ENCODE assay signal across 36 cellular contexts in the genomic region with DNA sequence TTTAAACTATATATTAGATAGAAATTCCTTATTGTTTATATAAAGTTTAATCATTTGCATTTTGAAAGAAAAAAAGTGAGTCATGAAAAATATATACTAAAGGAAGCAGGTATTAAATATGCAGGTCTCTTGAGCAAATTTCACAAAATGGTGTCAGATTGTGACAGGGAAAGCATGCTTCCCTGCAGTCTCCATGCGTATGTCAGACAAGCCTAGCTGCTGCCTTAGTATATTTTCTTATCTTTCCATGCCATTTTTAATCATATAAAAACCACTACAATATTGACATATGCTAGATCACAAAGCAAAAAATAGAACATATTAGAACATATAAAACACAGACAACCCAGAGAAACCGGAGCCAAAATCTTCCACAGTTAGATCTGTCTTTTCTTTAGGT.
"Had no signal": no experiment of that assay in that cellular context is flagged by ENCODE, and none has a peak within 500 bp of the region (broad histone marks: within the 10 kb centered on the region; RNA-seq: fewer than 3 reads in every experiment).

No MANE protein-coding gene starts in this region.

- H3K4me3 Mint-ChIP-seq: activated B cell treated with CpG ODN at 0.5 μM for 24 hours; activated CD4-positive, alpha-beta memory T cell treated with anti-CD3 and anti-CD28 coated beads for 36 hours; activated CD4-positive, alpha-beta T cell treated with anti-CD3 and anti-CD28 coated beads, Interleukin-2, amount 10 ng/mL, durations not matched to agents 24 days and 14 days; activated CD8-positive, alpha-beta T cell treated with anti-CD3 and anti-CD28 coated beads for 36 hours; activated naive CD4-positive, alpha-beta T cell treated with anti-CD3 and anti-CD28 coated beads for 36 hours; activated naive CD8-positive, alpha-beta T cell treated with anti-CD3 and anti-CD28 coated beads for 36 hours; activated T-cell treated with anti-CD3 and anti-CD28 coated beads, Interleukin-2, amount 50 U/mL, for 4 hours; activated T-cell treated with anti-CD3 and anti-CD28 coated beads, Interleukin-2, amount 50 U/mL, for 72 hours; activated T-helper 1 cell treated with anti-CD3 and anti-CD28 coated beads, Interleukin-12 subunit alpha, Interleukin-12 subunit beta, Interleukin-2, Interleukin-4 antibody, amounts not matched to agents 30 ng/mL and 10 ng/mL and 1 ng/mL, durations not matched to agents 14 hours and 24 hours and 36 hours; activated T-helper 17 cell treated with anti-CD3 and anti-CD28 coated beads, Interleukin-2, amount 50 U/mL, for 72 hours; central memory CD8-positive, alpha-beta T cell; T-helper 1 cell treated with Interleukin-12 subunit alpha and Interleukin-12 subunit beta and Interleukin-4 antibody, amounts not matched to agents 30 μg/mL and 1 μg/mL, for 36 hours; T-helper 2 cell treated with Interferon-gamma antibody and Interleukin-4, amounts not matched to agents 5 μg/mL and 100 μg/mL, for 36 hours had no signal

- H3K4me3 ChIP-seq: adrenal gland, body of pancreas, cardiac muscle cell had no signal

- H3K27me3 ChIP-seq: adrenal gland, body of pancreas, brain microvascular endothelial cell, cardiac muscle cell had no signal

- ATAC-seq: activated CD8-positive, alpha-beta T cell treated with anti-CD3 and anti-CD28 coated beads for 36 hours; activated naive CD4-positive, alpha-beta T cell treated with anti-CD3 and anti-CD28 coated beads, Interleukin-2, amount 50 U/mL, for 72 hours; activated T-cell treated with anti-CD3 and anti-CD28 coated beads, Interleukin-2, amount 50 U/mL, for 4 hours; activated T-cell treated with anti-CD3 and anti-CD28 coated beads, Interleukin-2, amount 50 U/mL, for 72 hours; activated T-helper 17 cell treated with anti-CD3 and anti-CD28 coated beads, Interleukin-2, amount 50 U/mL, for 72 hours; body of pancreas had no signal

- H3K27me3 Mint-ChIP-seq: activated B cell treated with CpG ODN at 0.5 μM for 24 hours; activated CD4-positive, alpha-beta memory T cell treated with anti-CD3 and anti-CD28 coated beads for 36 hours; activated CD4-positive, alpha-beta T cell treated with anti-CD3 and anti-CD28 coated beads, Interleukin-2, amount 10 ng/mL, durations not matched to agents 24 days and 14 days; activated CD8-positive, alpha-beta T cell treated with anti-CD3 and anti-CD28 coated beads for 36 hours; activated naive CD8-positive, alpha-beta T cell treated with anti-CD3 and anti-CD28 coated beads for 36 hours; activated T-helper 17 cell treated with anti-CD3 and anti-CD28 coated beads, Interleukin-2, amount 50 U/mL, for 72 hours; central memory CD8-positive, alpha-beta T cell had no signal

- H3K27ac ChIP-seq: adrenal gland, body of pancreas, brain microvascular endothelial cell, cardiac muscle cell, VCaP had no signal

- DNase-seq: activated B cell treated with CpG ODN at 0.5 μM for 24 hours; activated CD4-positive, alpha-beta memory T cell treated with anti-CD3 and anti-CD28 coated beads for 36 hours; activated CD4-positive, alpha-beta T cell treated with anti-CD3 and anti-CD28 coated beads for 4 hours; activated CD4-positive, alpha-beta T cell treated with anti-CD3 and anti-CD28 coated beads, Interleukin-2, amount 10 ng/mL, durations not matched to agents 24 days and 14 days; activated CD4-positive, alpha-beta T cell treated with anti-CD3 and anti-CD28 coated beads, Interleukin-2, amount 50 U/mL, for 1 hour; activated CD4-positive, alpha-beta T cell treated with anti-CD3 and anti-CD28 coated beads, Interleukin-2, amount 50 U/mL, for 4 hours; activated CD4-positive, CD25-positive, alpha-beta regulatory T cell treated with anti-CD3 and anti-CD28 coated beads, Interleukin-2, amount 50 U/mL, for 72 hours; activated CD8-positive, alpha-beta memory T cell treated with anti-CD3 and anti-CD28 coated beads, Interleukin-2, amount 50 U/mL, for 4 hours; activated CD8-positive, alpha-beta T cell treated with anti-CD3 and anti-CD28 coated beads for 36 hours; activated effector memory CD4-positive, alpha-beta T cell treated with anti-CD3 and anti-CD28 coated beads, Interleukin-2, amount 50 U/mL, for 16 hours; activated gamma-delta T cell treated with Interleukin-2 at 50 U/mL for 16 hours; activated naive CD4-positive, alpha-beta T cell; activated naive CD4-positive, alpha-beta T cell treated with anti-CD3 and anti-CD28 coated beads for 36 hours; activated naive CD4-positive, alpha-beta T cell treated with anti-CD3 and anti-CD28 coated beads, Interleukin-2, amount 50 U/mL, for 16 hours; activated naive CD8-positive, alpha-beta T cell treated with anti-CD3 and anti-CD28 coated beads for 36 hours; activated T-cell treated with anti-CD3 and anti-CD28 coated beads for 4 hours; activated T-cell treated with anti-CD3 and anti-CD28 coated beads, Interleukin-2, amount 50 U/mL, for 1 hour; activated T-cell treated with anti-CD3 and anti-CD28 coated beads, Interleukin-2, amount 50 U/mL, for 4 hours; activated T-cell treated with anti-CD3 and anti-CD28 coated beads, Interleukin-2, amount 50 U/mL, for 72 hours; adrenal gland; amniotic stem cell; aorta; body of pancreas; brain microvascular endothelial cell; caudate nucleus; cerebellar nuclear complex; T-helper 2 cell; T-helper 9 cell had no signal

- H3K4me1 Mint-ChIP-seq: activated B cell treated with CpG ODN at 0.5 μM for 24 hours; activated CD4-positive, alpha-beta T cell treated with anti-CD3 and anti-CD28 coated beads, Interleukin-2, amount 10 ng/mL, durations not matched to agents 24 days and 14 days; activated naive CD8-positive, alpha-beta T cell treated with anti-CD3 and anti-CD28 coated beads for 36 hours; activated T-helper 17 cell treated with anti-CD3 and anti-CD28 coated beads, Interleukin-2, amount 50 U/mL, for 72 hours; central memory CD8-positive, alpha-beta T cell had no signal

- H3K36me3 Mint-ChIP-seq: activated CD4-positive, alpha-beta memory T cell treated with anti-CD3 and anti-CD28 coated beads for 36 hours; activated naive CD4-positive, alpha-beta T cell treated with anti-CD3 and anti-CD28 coated beads, Interleukin-2, amount 50 U/mL, for 72 hours; activated naive CD8-positive, alpha-beta T cell treated with anti-CD3 and anti-CD28 coated beads for 36 hours had no signal

- H3K4me1 ChIP-seq: adrenal gland, body of pancreas had no signal

- H3K36me3 ChIP-seq: adrenal gland, brain microvascular endothelial cell, cardiac muscle cell had no signal

- H3K9me3 ChIP-seq: adrenal gland, body of pancreas had no signal

- H3K27ac Mint-ChIP-seq: activated B cell treated with CpG ODN at 0.5 μM for 24 hours; activated CD4-positive, alpha-beta memory T cell treated with anti-CD3 and anti-CD28 coated beads for 36 hours; activated CD4-positive, alpha-beta T cell treated with anti-CD3 and anti-CD28 coated beads, Interleukin-2, amount 10 ng/mL, durations not matched to agents 24 days and 14 days; activated CD8-positive, alpha-beta T cell treated with anti-CD3 and anti-CD28 coated beads for 36 hours; activated naive CD4-positive, alpha-beta T cell treated with anti-CD3 and anti-CD28 coated beads for 36 hours; activated naive CD4-positive, alpha-beta T cell treated with anti-CD3 and anti-CD28 coated beads, Interleukin-2, amount 50 U/mL, for 72 hours; activated naive CD8-positive, alpha-beta T cell treated with anti-CD3 and anti-CD28 coated beads for 36 hours; activated T-cell treated with anti-CD3 and anti-CD28 coated beads, Interleukin-2, amount 50 U/mL, for 72 hours; activated T-helper 1 cell treated with anti-CD3 and anti-CD28 coated beads, Interleukin-12 subunit alpha, Interleukin-12 subunit beta, Interleukin-2, Interleukin-4 antibody, amounts not matched to agents 30 ng/mL and 10 ng/mL and 1 ng/mL, durations not matched to agents 14 hours and 24 hours and 36 hours; activated T-helper 17 cell treated with anti-CD3 and anti-CD28 coated beads, Interleukin-2, amount 50 U/mL, for 72 hours; T-helper 1 cell treated with Interleukin-12 subunit alpha and Interleukin-12 subunit beta and Interleukin-4 antibody, amounts not matched to agents 30 μg/mL and 1 μg/mL, for 36 hours; T-helper 2 cell treated with Interferon-gamma antibody and Interleukin-4, amounts not matched to agents 5 μg/mL and 100 μg/mL, for 36 hours had no signal
